35 cellular contexts compared by ENCODE assay signal in the genomic region with DNA sequence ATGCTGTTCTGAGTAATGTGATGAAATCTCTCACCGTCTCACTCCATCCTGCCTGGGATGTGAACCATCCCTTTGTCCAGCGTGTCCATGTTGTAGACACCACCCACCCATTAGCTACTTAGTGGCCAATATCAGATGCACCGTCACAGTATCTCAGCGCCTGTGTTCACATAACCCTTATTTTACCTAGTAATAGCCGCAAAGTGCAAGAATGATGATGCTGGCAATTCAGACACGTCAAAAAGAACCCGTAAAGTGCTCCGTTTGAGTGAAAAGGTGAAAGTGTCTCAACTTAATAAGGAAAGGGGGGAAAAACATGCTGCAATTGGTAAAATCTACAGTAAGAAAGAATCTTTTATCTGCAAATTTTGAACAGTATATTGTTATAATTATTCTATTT. TPM values are rescaled to one million over a fixed set of nuclear protein-coding genes. Genes with fewer than 3 reads are reported as not detected.
"Had no signal": no experiment of that assay in that cellular context is flagged by ENCODE, and none has a peak within 500 bp of the region (broad histone marks: within the 10 kb centered on the region; RNA-seq: fewer than 3 reads in every experiment).

No MANE protein-coding gene starts in this region.

- DNase-seq: activated B cell treated with CpG ODN at 0.5 μM for 24 hours; activated CD4-positive, alpha-beta memory T cell treated with anti-CD3 and anti-CD28 coated beads, Interleukin-2, amount 10 ng/mL, durations not matched to agents 7 days and 5 days; activated CD4-positive, alpha-beta T cell treated with anti-CD3 and anti-CD28 coated beads, Interleukin-2, amount 10 ng/mL, durations not matched to agents 7 days and 5 days; activated CD4-positive, alpha-beta T cell treated with anti-CD3 and anti-CD28 coated beads, Interleukin-2, amount 50 U/mL, for 4 hours; activated CD8-positive, alpha-beta memory T cell treated with anti-CD3 and anti-CD28 coated beads, Interleukin-2, amount 50 U/mL, for 48 hours; activated gamma-delta T cell; activated naive CD4-positive, alpha-beta T cell; activated naive CD4-positive, alpha-beta T cell treated with anti-CD3 and anti-CD28 coated beads, Interleukin-2, amount 10 ng/mL, durations not matched to agents 7 days and 5 days; activated naive CD8-positive, alpha-beta T cell treated with anti-CD3 and anti-CD28 coated beads, Interleukin-2, amount 10 ng/mL, durations not matched to agents 7 days and 5 days; activated T-cell treated with anti-CD3 and anti-CD28 coated beads for 4 hours; activated T-cell treated with anti-CD3 and anti-CD28 coated beads, Interleukin-2, amount 50 U/mL, for 24 hours; activated T-cell treated with anti-CD3 and anti-CD28 coated beads, Interleukin-2, amount 50 U/mL, for 72 hours; caudate nucleus; cortex of kidney; effector CD8-positive, alpha-beta T cell; foreskin melanocyte; heart right ventricle; T-helper 9 cell; WERI-Rb-1 had no signal

- H3K4me1 ChIP-seq: gastroesophageal sphincter had no signal

- H3K27ac Mint-ChIP-seq: activated B cell treated with CpG ODN at 0.5 μM for 24 hours; activated CD4-positive, alpha-beta memory T cell treated with anti-CD3 and anti-CD28 coated beads, Interleukin-2, amount 10 ng/mL, durations not matched to agents 7 days and 5 days; activated CD4-positive, alpha-beta T cell treated with anti-CD3 and anti-CD28 coated beads, Interleukin-2, amount 10 ng/mL, durations not matched to agents 7 days and 5 days; activated naive CD4-positive, alpha-beta T cell treated with anti-CD3 and anti-CD28 coated beads, Interleukin-2, amount 10 ng/mL, durations not matched to agents 7 days and 5 days; activated naive CD4-positive, alpha-beta T cell treated with anti-CD3 and anti-CD28 coated beads, Interleukin-2, amount 50 U/mL, for 72 hours; activated naive CD8-positive, alpha-beta T cell treated with anti-CD3 and anti-CD28 coated beads, Interleukin-2, amount 10 ng/mL, durations not matched to agents 7 days and 5 days; activated T-cell treated with anti-CD3 and anti-CD28 coated beads, Interleukin-2, amount 50 U/mL, for 24 hours; T-helper 1 cell treated with Interleukin-12 subunit alpha and Interleukin-12 subunit beta and Interleukin-4 antibody, amounts not matched to agents 30 μg/mL and 1 μg/mL, for 36 hours had no signal

- H3K36me3 ChIP-seq: gastroesophageal sphincter, heart right ventricle, WERI-Rb-1 had no signal

- H3K36me3 Mint-ChIP-seq: activated naive CD4-positive, alpha-beta T cell treated with anti-CD3 and anti-CD28 coated beads, Interleukin-2, amount 10 ng/mL, durations not matched to agents 7 days and 5 days; activated naive CD4-positive, alpha-beta T cell treated with anti-CD3 and anti-CD28 coated beads, Interleukin-2, amount 50 U/mL, for 72 hours; activated naive CD8-positive, alpha-beta T cell treated with anti-CD3 and anti-CD28 coated beads, Interleukin-2, amount 10 ng/mL, durations not matched to agents 7 days and 5 days had no signal

- ATAC-seq: activated CD4-positive, CD25-positive, alpha-beta regulatory T cell treated with anti-CD3 and anti-CD28 coated beads, Interleukin-2, amount 50 U/mL, for 24 hours; activated naive CD4-positive, alpha-beta T cell treated with anti-CD3 and anti-CD28 coated beads, Interleukin-2, amount 50 U/mL, for 72 hours; activated T-cell treated with anti-CD3 and anti-CD28 coated beads, Interleukin-2, amount 50 U/mL, for 72 hours; esophagus mucosa; gastroesophageal sphincter; heart right ventricle had no signal

- H3K27me3 Mint-ChIP-seq: activated T-cell treated with anti-CD3 and anti-CD28 coated beads, Interleukin-2, amount 50 U/mL, for 24 hours had no signal

- H3K79me2 ChIP-seq: hepatocyte had no signal

- H3K4me3 Mint-ChIP-seq: activated B cell treated with CpG ODN at 0.5 μM for 24 hours; activated CD4-positive, alpha-beta memory T cell treated with anti-CD3 and anti-CD28 coated beads, Interleukin-2, amount 10 ng/mL, durations not matched to agents 7 days and 5 days; activated CD4-positive, alpha-beta T cell treated with anti-CD3 and anti-CD28 coated beads, Interleukin-2, amount 10 ng/mL, durations not matched to agents 7 days and 5 days; activated naive CD4-positive, alpha-beta T cell treated with anti-CD3 and anti-CD28 coated beads, Interleukin-2, amount 10 ng/mL, durations not matched to agents 7 days and 5 days; activated naive CD8-positive, alpha-beta T cell treated with anti-CD3 and anti-CD28 coated beads, Interleukin-2, amount 10 ng/mL, durations not matched to agents 7 days and 5 days; activated T-cell treated with anti-CD3 and anti-CD28 coated beads, Interleukin-2, amount 50 U/mL, for 24 hours; activated T-cell treated with anti-CD3 and anti-CD28 coated beads, Interleukin-2, amount 50 U/mL, for 72 hours; T-helper 1 cell treated with Interleukin-12 subunit alpha and Interleukin-12 subunit beta and Interleukin-4 antibody, amounts not matched to agents 30 μg/mL and 1 μg/mL, for 36 hours had no signal

- H3K27ac ChIP-seq: gastroesophageal sphincter, heart right ventricle, hepatocyte, WERI-Rb-1 had no signal

- H3K4me3 ChIP-seq: gastroesophageal sphincter, heart right ventricle, hepatocyte had no signal

- FAIRE-seq: astrocyte, colon, endometrium had no signal

- H3K4me2 ChIP-seq: hepatocyte had no signal

- H2AFZ ChIP-seq: hepatocyte had no signal

- H3K9me3 Mint-ChIP-seq: activated B cell treated with CpG ODN at 0.5 μM for 24 hours; activated CD4-positive, alpha-beta memory T cell treated with anti-CD3 and anti-CD28 coated beads, Interleukin-2, amount 10 ng/mL, durations not matched to agents 7 days and 5 days; activated CD4-positive, alpha-beta T cell treated with anti-CD3 and anti-CD28 coated beads, Interleukin-2, amount 10 ng/mL, durations not matched to agents 7 days and 5 days; activated naive CD4-positive, alpha-beta T cell treated with anti-CD3 and anti-CD28 coated beads, Interleukin-2, amount 10 ng/mL, durations not matched to agents 7 days and 5 days; activated naive CD4-positive, alpha-beta T cell treated with anti-CD3 and anti-CD28 coated beads, Interleukin-2, amount 50 U/mL, for 72 hours; activated naive CD8-positive, alpha-beta T cell treated with anti-CD3 and anti-CD28 coated beads, Interleukin-2, amount 10 ng/mL, durations not matched to agents 7 days and 5 days; activated T-cell treated with anti-CD3 and anti-CD28 coated beads, Interleukin-2, amount 50 U/mL, for 24 hours; activated T-cell treated with anti-CD3 and anti-CD28 coated beads, Interleukin-2, amount 50 U/mL, for 72 hours; T-helper 1 cell treated with Interleukin-12 subunit alpha and Interleukin-12 subunit beta and Interleukin-4 antibody, amounts not matched to agents 30 μg/mL and 1 μg/mL, for 36 hours had no signal

- H3K9me3 ChIP-seq: gastroesophageal sphincter, heart right ventricle had no signal

RNA-seq across cellular contexts. Expression of a gene that starts 3.0 kb away (rescaled TPM):
- total RNA-seq: dermis microvascular lymphatic vessel endothelial cell, epithelial cell of proximal tubule, fibroblast of lung, fibroblast of villous mesenchyme, hepatocyte had no signal
- polyA plus RNA-seq: fibroblast of lung had no signal

RNA-seq across cellular contexts. Expression of a gene that starts 52.5 kb away (rescaled TPM):
- total RNA-seq: activated B cell treated with CpG ODN at 0.5 μM for 24 hours; activated CD4-positive, alpha-beta memory T cell treated with anti-CD3 and anti-CD28 coated beads, Interleukin-2, amount 10 ng/mL, durations not matched to agents 7 days and 5 days; activated CD4-positive, alpha-beta T cell treated with anti-CD3 and anti-CD28 coated beads, Interleukin-2, amount 10 ng/mL, durations not matched to agents 7 days and 5 days; activated naive CD4-positive, alpha-beta T cell treated with anti-CD3 and anti-CD28 coated beads, Interleukin-2, amount 50 U/mL, for 72 hours; activated naive CD8-positive, alpha-beta T cell treated with anti-CD3 and anti-CD28 coated beads, Interleukin-2, amount 10 ng/mL, durations not matched to agents 7 days and 5 days; activated T-cell treated with anti-CD3 and anti-CD28 coated beads, Interleukin-2, amount 50 U/mL, for 72 hours; astrocyte; chondrocyte; dermis microvascular lymphatic vessel endothelial cell; epithelial cell of proximal tubule; esophagus mucosa; fibroblast of lung; fibroblast of villous mesenchyme; glomerular endothelial cell; heart right ventricle; hepatocyte; T-helper 2 cell treated with Interferon-gamma antibody and Interleukin-4, amounts not matched to agents 100 ng/mL and 5 ng/mL, for 36 hours had no signal
- polyA plus RNA-seq: fibroblast of lung, heart right ventricle, hepatocyte had no signal
